ENCODE assay signal across 10 cellular contexts in genomic region chr3:71011565-71012287, GRCh38.
A peak's percentile ranks its signal among the peaks of the same experiment; 100 is the strongest.
DNase-seq lines count a peak whose midpoint lies in the region; ATAC-seq and TF ChIP-seq lines count a peak whose summit lies in the region.
"Had no signal": no experiment of that assay in that cellular context is flagged by ENCODE, and none has a peak within 500 bp of the region (broad histone marks: within the 10 kb centered on the region; RNA-seq: fewer than 3 reads in every experiment).

No MANE protein-coding gene starts in this region.

- H3T11ph ChIP-seq in H9 (ENCODE audit: low read length) = no peak overlapping the region

- H3K27me3 Mint-ChIP-seq in H9 (ENCODE audit: low read depth) = peaks cover 8% of the 10 kb centered on the region; the same call in 1 of the 2 replicates

- peaks cover 60% of the 10 kb centered on the region for H3K4me1 ChIP-seq in OCI-LY1 (ENCODE audit: insufficient read depth, low read length, severe bottlenecking)
- peaks cover 45% of the 10 kb centered on the region for H3K4me1 ChIP-seq in lower lobe of right lung
- H3K4me1 ChIP-seq in H9 (ENCODE audit: insufficient read depth, low read length) = no peaks in the 10 kb centered on the region

- H2BK120ac ChIP-seq in H9 (ENCODE audit: low read depth, low read length, poor library complexity, severe bottlenecking) = no peak overlapping the region

- peak overlapping the region; percentile 86 for H3K27ac ChIP-seq in OCI-LY1 (ENCODE audit: low read depth, low read length, poor library complexity, severe bottlenecking)
- peak overlapping the region; percentile 9 for H3K27ac ChIP-seq in lower lobe of right lung
- no peak overlapping the region for H3K27ac ChIP-seq in H9 (ENCODE audit: insufficient read length, low read depth, low read length)
- H3K27ac ChIP-seq: upper lobe of right lung had no signal

- no peak overlapping the region for H2AK5ac ChIP-seq in H9 (ENCODE audit: insufficient read length, low read length)

- no peak overlapping the region for H2BK15ac ChIP-seq in H9 (ENCODE audit: low read depth, low read length)

- H3K4me3 ChIP-seq in OCI-LY1 (ENCODE audit: low read depth, low read length, poor library complexity, severe bottlenecking) (no peak overlapping the region), lower lobe of right lung (no peak overlapping the region)
- H3K4me3 ChIP-seq: upper lobe of right lung had no signal

- ATAC-seq in GM19023 (IDR thresholded peaks at IDR 0.05; ENCODE audit: unreplicated experiment) (peak; percentile 47), HG02870 (IDR thresholded peaks at IDR 0.05; ENCODE audit: unreplicated experiment) (peak; percentile 44), lower lobe of right lung (no peak)
- ATAC-seq: upper lobe of right lung had no signal

- H3K4me1 Mint-ChIP-seq in H9 = peaks cover 21% of the 10 kb centered on the region in 2 experiments

- H4K91ac ChIP-seq in H9 (ENCODE audit: insufficient read length, low read depth, low read length) = no peak overlapping the region

- H3F3A ChIP-seq in OCI-LY1 (ENCODE audit: insufficient read depth, low read length) = peaks cover 6% of the 10 kb centered on the region; the same call in 1 of the 2 replicates

- H3K9me3 ChIP-seq in OCI-LY1 (ENCODE audit: low read length) (no peaks in the 10 kb centered on the region), lower lobe of right lung (no peaks in the 10 kb centered on the region), H9 (ENCODE audit: control insufficient read depth, low read depth, low read length) (no peaks in the 10 kb centered on the region)
- H3K9me3 ChIP-seq: upper lobe of right lung had no signal

- no peak overlapping the region for H4K8ac ChIP-seq in H9 (replicated peaks; ENCODE audit: insufficient read length, low read depth, low read length)

- H3K4me2 ChIP-seq in OCI-LY1 (ENCODE audit: low read length) (peak overlapping the region; percentile 33; the same call in 1 of the 2 replicates), H9 (ENCODE audit: insufficient read depth, insufficient read length, low read length) (no peak overlapping the region)

- H3K9me3 Mint-ChIP-seq in H9 = peaks cover 9 to 14% of the 10 kb centered on the region in 2 experiments

- H3K9me2 ChIP-seq in OCI-LY1 (ENCODE audit: low read depth, low read length) = no peaks in the 10 kb centered on the region

- no peak overlapping the region for H3K4ac ChIP-seq in H9 (ENCODE audit: low read depth, low read length)

- no peak overlapping the region for H3K56ac ChIP-seq in H9 (ENCODE audit: insufficient read length, low read depth, low read length)

- no CpG with 5 or more reads among the region's 6 CpGs for WGBS in H9 (ENCODE audit: extremely low coverage, insufficient read length, low lambda C conversion rate)

- H3K79me2 ChIP-seq in OCI-LY1 (ENCODE audit: insufficient read depth, low read length) (no peaks in the 10 kb centered on the region; the same call in 1 of the 2 replicates), H9 (ENCODE audit: insufficient read depth, low read length) (no peaks in the 10 kb centered on the region)

- no peak overlapping the region for H2BK5ac ChIP-seq in H9 (ENCODE audit: insufficient read length, low read length)

- no peak overlapping the region for H3K23ac ChIP-seq in H9 (ENCODE audit: insufficient read length, low read depth, low read length)

- H3K4me3 Mint-ChIP-seq in H9 = no peak overlapping the region

- intact Hi-C loops in lower lobe of right lung (cut with DNase I) = no loop called here

- no peak overlapping the region for H2AFZ ChIP-seq in OCI-LY1 (ENCODE audit: low read length)
- no peak overlapping the region for H2AFZ ChIP-seq in H9 (ENCODE audit: low read length)

- TF ChIP-seq CTCF in OCI-LY1 (IDR thresholded peaks at IDR 0.05; ENCODE audit: low read length) (no peak), lower lobe of right lung (IDR thresholded peaks at IDR 0.05) (no peak), H9 (conservative IDR thresholded peaks at IDR 0.05) (no peak)

- no peak overlapping the region for H4K5ac ChIP-seq in H9 (ENCODE audit: insufficient read length, low read depth, low read length)

- H3K27ac Mint-ChIP-seq in H9 = no peak overlapping the region

- H2BK20ac ChIP-seq in H9 (ENCODE audit: low read depth, low read length, poor library complexity, severe bottlenecking) = no peak overlapping the region

- no peak for DNase-seq in lower lobe of right lung
- no peak for DNase-seq in SW 1271 (lab: John Stamatoyannopoulos, UW)
- DNase-seq in stimulated activated CD4-positive, alpha-beta T cell treated with anti-CD3 and anti-CD28 coated beads, Interleukin-4, amount 100 ng/mL, for 24 hours = no peak
- no peak for DNase-seq in GDM1 (lab: John Stamatoyannopoulos, UW)
- no peak for DNase-seq in H9
- DNase-seq: activated effector memory CD4-positive, alpha-beta T cell treated with Interleukin-2 at 50 U/mL for 16 hours; upper lobe of right lung had no signal

- peaks cover 17 to 30% (median 27%) of the 10 kb centered on the region in 3 experiments for H3K36me3 Mint-ChIP-seq in H9 (ENCODE audit: insufficient read depth in 1 of 3, low read depth in 3 of 3)

- no peak overlapping the region for H3K18ac ChIP-seq in H9 (ENCODE audit: insufficient read length, low read depth, low read length)

- H3K23me2 ChIP-seq in H9 (ENCODE audit: insufficient read length, low read depth, low read length, poor library complexity, severe bottlenecking) = no peaks in the 10 kb centered on the region

- no peak overlapping the region for H3K14ac ChIP-seq in H9 (ENCODE audit: insufficient read depth, low read length)

- no peak overlapping the region for H2BK12ac ChIP-seq in H9 (ENCODE audit: insufficient read length, low read depth, low read length)

- H3K79me1 ChIP-seq in H9 (ENCODE audit: insufficient read depth, low read depth, low read length, poor library complexity, severe bottlenecking) = no peaks in the 10 kb centered on the region

- H3K27me3 ChIP-seq in OCI-LY1 (ENCODE audit: insufficient read depth, low read length) = no peaks in the 10 kb centered on the region
- H3K27me3 ChIP-seq in lower lobe of right lung (ENCODE audit: low read depth) = no peaks in the 10 kb centered on the region
- H3K27me3 ChIP-seq in H9 (ENCODE audit: insufficient read depth, low read length) = no peaks in the 10 kb centered on the region
- H3K27me3 ChIP-seq: upper lobe of right lung had no signal

- H3K9ac ChIP-seq in OCI-LY1 (ENCODE audit: low read length) (no peak overlapping the region), H9 (ENCODE audit: extremely low read depth, insufficient read length, low read length) (no peak overlapping the region)

- H3K36me3 ChIP-seq in OCI-LY1 (ENCODE audit: insufficient read depth, low read length) (peaks cover 43% of the 10 kb centered on the region), lower lobe of right lung (peaks cover 16% of the 10 kb centered on the region)

- H4K20me1 ChIP-seq in OCI-LY1 (ENCODE audit: insufficient read depth, low read length) = no peaks in the 10 kb centered on the region
- no peaks in the 10 kb centered on the region for H4K20me1 ChIP-seq in H9 (ENCODE audit: control insufficient read depth, insufficient read depth, insufficient read length)

Comparison
In these comparisons a context has a peak if more than half of its experiments do, and no peak if none do; other contexts are left out.
1. ATAC-seq: peak in GM19023 (single experiment) and HG02870 (single experiment); none in lower lobe of right lung (0 of 2).